In genomic region chr7:149839933-149840332, GRCh38 we compare ENCODE assay signal across 1 cellular context.
TF ChIP-seq lines count a peak whose summit lies in the region.

No MANE protein-coding gene starts in this region.

TF ChIP-seq in A549, 52 proteins besides CTCF, POLR2A, EP300 and RAD21 (continued from another document):
- TF ChIP-seq ZSCAN20 (CRISPR knock-in tag; IDR thresholded peaks at IDR 0.05) (no peak), HOXB13 (CRISPR knock-in tag; IDR thresholded peaks at IDR 0.05; ENCODE audit: low read depth) (no peak), GATA3 (IDR thresholded peaks at IDR 0.05; ENCODE audit: borderline replicate concordance) (no peak), MYC (IDR thresholded peaks at IDR 0.05; ENCODE audit: borderline replicate concordance, low read length) (no peak), CHD2 (IDR thresholded peaks at IDR 0.05; ENCODE audit: low read length, partially characterized antibody) (no peak)
TF ChIP-seq in A549: peak in this region for 0.
